ENCODE assay signal across 2 cellular contexts in the genomic region with DNA sequence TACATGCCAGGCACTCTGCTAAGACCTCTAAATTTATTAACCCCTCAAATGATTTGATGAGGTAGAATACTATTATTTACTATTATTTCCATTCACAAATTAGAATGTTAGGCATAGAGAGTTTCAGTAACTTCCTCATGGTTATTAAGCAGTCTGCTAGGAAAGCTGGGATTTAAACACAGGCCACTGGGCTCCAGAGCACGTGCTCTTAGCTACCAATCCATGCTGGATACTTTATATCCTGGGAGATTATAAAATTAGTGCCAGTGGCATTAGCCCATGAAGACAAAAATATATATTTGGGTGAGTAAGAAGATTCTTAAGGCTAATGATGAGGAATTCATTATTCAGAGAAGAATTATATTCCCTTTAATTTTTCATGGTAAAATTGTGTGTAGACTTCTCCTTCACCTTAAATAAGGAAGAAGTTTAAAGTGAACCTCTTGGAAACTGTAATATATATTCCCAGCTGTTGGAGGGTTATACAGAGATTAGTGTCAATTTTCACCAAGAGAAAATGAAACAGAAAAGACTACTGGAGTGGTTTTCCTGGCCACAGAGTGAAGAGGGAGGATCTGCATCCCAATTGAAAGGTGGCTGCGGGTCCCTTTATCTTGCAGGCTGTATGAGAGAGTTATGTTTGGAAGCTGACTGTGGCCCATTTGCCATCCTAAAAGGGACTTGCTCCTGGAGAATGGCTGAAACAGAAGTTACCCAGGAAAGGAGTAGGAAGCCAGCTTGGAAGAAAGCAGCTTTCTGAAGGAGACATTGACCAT.
TF ChIP-seq lines count a peak whose summit lies in the region.

No MANE protein-coding gene starts in this region.

TF ChIP-seq in GM23338, 12 proteins besides CTCF, POLR2A, EP300 and RAD21 (continued from another document):
- no peak for TF ChIP-seq REST (IDR thresholded peaks at IDR 0.05; ENCODE audit: unreplicated experiment)
- TF ChIP-seq, protein P1, sequence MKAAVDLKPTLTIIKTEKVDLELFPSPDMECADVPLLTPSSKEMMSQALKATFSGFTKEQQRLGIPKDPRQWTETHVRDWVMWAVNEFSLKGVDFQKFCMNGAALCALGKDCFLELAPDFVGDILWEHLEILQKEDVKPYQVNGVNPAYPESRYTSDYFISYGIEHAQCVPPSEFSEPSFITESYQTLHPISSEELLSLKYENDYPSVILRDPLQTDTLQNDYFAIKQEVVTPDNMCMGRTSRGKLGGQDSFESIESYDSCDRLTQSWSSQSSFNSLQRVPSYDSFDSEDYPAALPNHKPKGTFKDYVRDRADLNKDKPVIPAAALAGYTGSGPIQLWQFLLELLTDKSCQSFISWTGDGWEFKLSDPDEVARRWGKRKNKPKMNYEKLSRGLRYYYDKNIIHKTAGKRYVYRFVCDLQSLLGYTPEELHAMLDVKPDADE (IDR thresholded peaks at IDR 0.05): no peak
- no peak for TF ChIP-seq POLR2AphosphoS5 (IDR thresholded peaks at IDR 0.05; ENCODE audit: low read depth)
- no peak for TF ChIP-seq ZNF462 (CRISPR knock-in tag; IDR thresholded peaks at IDR 0.05)
- TF ChIP-seq JUNB (IDR thresholded peaks at IDR 0.05; ENCODE audit: unreplicated experiment): no peak
- no peak for TF ChIP-seq EZH2phosphoT487 (IDR thresholded peaks at IDR 0.05; ENCODE audit: unreplicated experiment)

TF ChIP-seq in WTC11, 78 proteins besides CTCF, POLR2A, EP300 and RAD21 (continued from another document):
- no peak for TF ChIP-seq ZNF281 (CRISPR knock-in tag; IDR thresholded peaks at IDR 0.05)
- TF ChIP-seq, protein P2, sequence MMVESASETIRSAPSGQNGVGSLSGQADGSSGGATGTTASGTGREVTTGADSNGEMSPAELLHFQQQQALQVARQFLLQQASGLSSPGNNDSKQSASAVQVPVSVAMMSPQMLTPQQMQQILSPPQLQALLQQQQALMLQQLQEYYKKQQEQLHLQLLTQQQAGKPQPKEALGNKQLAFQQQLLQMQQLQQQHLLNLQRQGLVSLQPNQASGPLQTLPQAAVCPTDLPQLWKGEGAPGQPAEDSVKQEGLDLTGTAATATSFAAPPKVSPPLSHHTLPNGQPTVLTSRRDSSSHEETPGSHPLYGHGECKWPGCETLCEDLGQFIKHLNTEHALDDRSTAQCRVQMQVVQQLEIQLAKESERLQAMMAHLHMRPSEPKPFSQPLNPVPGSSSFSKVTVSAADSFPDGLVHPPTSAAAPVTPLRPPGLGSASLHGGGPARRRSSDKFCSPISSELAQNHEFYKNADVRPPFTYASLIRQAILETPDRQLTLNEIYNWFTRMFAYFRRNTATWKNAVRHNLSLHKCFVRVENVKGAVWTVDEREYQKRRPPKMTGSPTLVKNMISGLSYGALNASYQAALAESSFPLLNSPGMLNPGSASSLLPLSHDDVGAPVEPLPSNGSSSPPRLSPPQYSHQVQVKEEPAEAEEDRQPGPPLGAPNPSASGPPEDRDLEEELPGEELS (CRISPR knock-in tag; IDR thresholded peaks at IDR 0.05): no peak
